In genomic region chr10:132964231-132964630, GRCh38 we compare ENCODE assay signal across 26 cellular contexts. TPM values are rescaled to one million over a fixed set of nuclear protein-coding genes. Genes with fewer than 3 reads are reported as not detected.
DNase-seq lines count a peak whose midpoint lies in the region; ATAC-seq, FAIRE-seq and TF ChIP-seq lines count a peak whose summit lies in the region.
"Had no signal": no experiment of that assay in that cellular context is flagged by ENCODE, and none has a peak within 500 bp of the region (broad histone marks: within the 10 kb centered on the region; RNA-seq: fewer than 3 reads in every experiment).

No MANE protein-coding gene starts in this region.

- FAIRE-seq in pancreas (lab: Jason Lieb, UNC): no peak

- TF ChIP-seq CTCF in epithelial cell of esophagus (IDR thresholded peaks at IDR 0.05; ENCODE audit: insufficient read depth, low read depth, low read length, missing control alignments) (no peak), pancreas (IDR thresholded peaks at IDR 0.05) (no peak), upper lobe of right lung (IDR thresholded peaks at IDR 0.05) (no peak)

- intact Hi-C loops in left ventricle myocardium superior (cut with micrococcal nuclease): no loop called here
- intact Hi-C loops in Right ventricle myocardium superior (cut with DNase I): no loop called here
- intact Hi-C loops in pancreas (cut with DNase I): no loop called here
- intact Hi-C loops in upper lobe of right lung (cut with DNase I): no loop called here

- peaks cover 0 to 3% (median 0%) of the 10 kb centered on the region in 4 donors for H3K27me3 ChIP-seq in pancreas
- H3K27me3 ChIP-seq in upper lobe of right lung: peaks cover 5% of the 10 kb centered on the region
- H3K27me3 ChIP-seq: adrenal gland had no signal

- H3K36me3 ChIP-seq in pancreas (no peaks in the 10 kb centered on the region), upper lobe of right lung (no peaks in the 10 kb centered on the region)
- H3K36me3 ChIP-seq: adrenal gland, BLaER1 had no signal

- no peak for ATAC-seq in left ventricle myocardium superior
- ATAC-seq in Right ventricle myocardium superior (ENCODE audit: poor library complexity): no peak
- ATAC-seq in pancreas: no peak
- no peak for ATAC-seq in upper lobe of right lung
- no peak for ATAC-seq in HG02588 (IDR thresholded peaks at IDR 0.05; ENCODE audit: unreplicated experiment)
- no peak for ATAC-seq in GM18861 (IDR thresholded peaks at IDR 0.05; ENCODE audit: unreplicated experiment)
- ATAC-seq: activated CD8-positive, alpha-beta T cell treated with anti-CD3 and anti-CD28 coated beads, Interleukin-2, amount 10 ng/mL, durations not matched to agents 7 days and 5 days had no signal

- H3K4me1 ChIP-seq in pancreas (no peaks in the 10 kb centered on the region), upper lobe of right lung (peaks cover 10% of the 10 kb centered on the region)
- H3K4me1 ChIP-seq: adrenal gland had no signal

- peak overlapping the region; percentile 50 for H3K4me3 ChIP-seq in epithelial cell of esophagus (ENCODE audit: low read length)
- peak overlapping the region in 3 of 4 donors; percentile 14 to 43 (median 23) for H3K4me3 ChIP-seq in pancreas
- peak overlapping the region; percentile 30 for H3K4me3 ChIP-seq in upper lobe of right lung
- H3K4me3 ChIP-seq: adrenal gland, BLaER1 had no signal

- WGBS in pancreas, 2 donors: 68 to 83% methylated on average over 15 of the region's 15 CpGs

- DNase-seq in left ventricle myocardium superior (peak; percentile 20), Right ventricle myocardium superior (no peak), epithelial cell of esophagus (ENCODE audit: low read depth) (no peak), pancreas (peak in 1 of 6 donors; percentile 23), upper lobe of right lung (no peak), Kasumi-1 (lab: John Stamatoyannopoulos, UW) (no peak)
- DNase-seq: ACHN; activated CD8-positive, alpha-beta T cell treated with anti-CD3 and anti-CD28 coated beads, Interleukin-2, amount 10 ng/mL, durations not matched to agents 7 days and 5 days; activated gamma-delta T cell treated with Interleukin-2 at 50 U/mL for 16 hours; DMS79; effector CD4-positive, alpha-beta T cell; GF-D8; naive B cell; NCI-H1436; NCI-H2081 treated with DMSO at 0.1 percent for 48 hours; NCI-H774; occipital lobe had no signal

- H3K9me3 ChIP-seq in pancreas: no peaks in the 10 kb centered on the region
- no peaks in the 10 kb centered on the region for H3K9me3 ChIP-seq in upper lobe of right lung
- H3K9me3 ChIP-seq: adrenal gland, BLaER1 had no signal

- H3K27ac ChIP-seq in pancreas (no peak overlapping the region), upper lobe of right lung (no peak overlapping the region)
- H3K27ac ChIP-seq: adrenal gland, BLaER1, epithelial cell of prostate, KMS-11 had no signal

RNA-seq across cellular contexts. Expression of gene CFAP46, which starts 21.9 kb away (rescaled TPM):
- 1.5 TPM for total RNA-seq in left ventricle myocardium superior
- total RNA-seq in Right ventricle myocardium superior: 1.9 TPM
- 1 to 10 TPM in 2 of 6 donors, under 1 TPM in 4; 0.39 to 1.3 (median 0.79) TPM for total RNA-seq in pancreas
- polyA plus RNA-seq in pancreas: 1 to 10 TPM; 1.3 to 1.6 TPM
- total RNA-seq in upper lobe of right lung: 0.52 TPM
- total RNA-seq: activated CD8-positive, alpha-beta T cell treated with anti-CD3 and anti-CD28 coated beads, Interleukin-2, amount 10 ng/mL, durations not matched to agents 7 days and 5 days; RPMI7951; SK-MEL-5; T-helper 1 cell treated with Interleukin-12 subunit alpha and Interleukin-12 subunit beta and Interleukin-4 antibody, amounts not matched to agents 30 ng/mL and 1 ng/mL, for 36 hours had no signal
